2 cellular contexts compared by ENCODE assay signal in the genomic region with DNA sequence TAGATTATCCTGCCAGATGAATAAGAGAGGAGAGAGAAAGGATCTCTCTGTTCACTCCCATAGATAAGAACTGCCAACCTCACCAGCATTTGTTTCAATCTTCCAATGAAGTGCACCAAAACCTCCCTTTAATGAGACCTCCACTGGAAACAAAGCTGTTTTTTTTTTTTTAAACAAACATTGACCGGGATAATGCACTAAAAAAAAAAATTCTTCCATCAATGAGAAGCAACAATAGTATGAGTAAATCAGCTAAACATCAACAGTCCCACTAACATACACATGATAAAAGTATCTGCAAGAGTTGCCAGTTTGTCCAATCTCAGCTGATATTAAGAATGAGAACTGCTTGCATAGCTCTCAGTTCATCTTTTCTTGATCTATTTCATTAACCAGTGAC.
TF ChIP-seq lines count a peak whose summit lies in the region.

No MANE protein-coding gene starts in this region.

TF ChIP-seq in endothelial cell of umbilical vein, 7 proteins besides CTCF, POLR2A, EP300 and RAD21:
- TF ChIP-seq, protein P1, sequence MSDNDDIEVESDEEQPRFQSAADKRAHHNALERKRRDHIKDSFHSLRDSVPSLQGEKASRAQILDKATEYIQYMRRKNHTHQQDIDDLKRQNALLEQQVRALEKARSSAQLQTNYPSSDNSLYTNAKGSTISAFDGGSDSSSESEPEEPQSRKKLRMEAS (IDR thresholded peaks at IDR 0.05; ENCODE audit: insufficient read depth, insufficient read length): no peak
- TF ChIP-seq GATA2 (IDR thresholded peaks at IDR 0.05; ENCODE audit: insufficient read depth, insufficient read length, low read depth, low read length) (no peak), FOS (IDR thresholded peaks at IDR 0.05; ENCODE audit: borderline replicate concordance, insufficient read depth, low read length) (no peak), POLR2AphosphoS5 (IDR thresholded peaks at IDR 0.05; ENCODE audit: insufficient read depth, low read depth, low read length) (no peak), MYC (IDR thresholded peaks at IDR 0.05; ENCODE audit: low read depth, low read length) (no peak), EZH2 (IDR thresholded peaks at IDR 0.05; ENCODE audit: borderline replicate concordance, low read depth, low read length, severe bottlenecking) (no peak), JUN (IDR thresholded peaks at IDR 0.05; ENCODE audit: borderline replicate concordance, insufficient read depth, insufficient read length, low read depth) (no peak)

TF ChIP-seq in HepG2, 621 proteins besides CTCF, POLR2A, EP300 and RAD21:
- TF ChIP-seq KDM4B (CRISPR knock-in tag; IDR thresholded peaks at IDR 0.05): no peak
- no peak for TF ChIP-seq PAF1 (CRISPR knock-in tag; IDR thresholded peaks at IDR 0.05)
- no peak for TF ChIP-seq ZSCAN9 (CRISPR knock-in tag; IDR thresholded peaks at IDR 0.05; ENCODE audit: borderline replicate concordance)
- no peak for TF ChIP-seq NFKB2 (CRISPR knock-in tag; IDR thresholded peaks at IDR 0.05; ENCODE audit: borderline replicate concordance)
- TF ChIP-seq, protein P2, sequence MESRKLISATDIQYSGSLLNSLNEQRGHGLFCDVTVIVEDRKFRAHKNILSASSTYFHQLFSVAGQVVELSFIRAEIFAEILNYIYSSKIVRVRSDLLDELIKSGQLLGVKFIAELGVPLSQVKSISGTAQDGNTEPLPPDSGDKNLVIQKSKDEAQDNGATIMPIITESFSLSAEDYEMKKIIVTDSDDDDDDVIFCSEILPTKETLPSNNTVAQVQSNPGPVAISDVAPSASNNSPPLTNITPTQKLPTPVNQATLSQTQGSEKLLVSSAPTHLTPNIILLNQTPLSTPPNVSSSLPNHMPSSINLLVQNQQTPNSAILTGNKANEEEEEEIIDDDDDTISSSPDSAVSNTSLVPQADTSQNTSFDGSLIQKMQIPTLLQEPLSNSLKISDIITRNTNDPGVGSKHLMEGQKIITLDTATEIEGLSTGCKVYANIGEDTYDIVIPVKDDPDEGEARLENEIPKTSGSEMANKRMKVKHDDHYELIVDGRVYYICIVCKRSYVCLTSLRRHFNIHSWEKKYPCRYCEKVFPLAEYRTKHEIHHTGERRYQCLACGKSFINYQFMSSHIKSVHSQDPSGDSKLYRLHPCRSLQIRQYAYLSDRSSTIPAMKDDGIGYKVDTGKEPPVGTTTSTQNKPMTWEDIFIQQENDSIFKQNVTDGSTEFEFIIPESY (CRISPR knock-in tag; IDR thresholded peaks at IDR 0.05): no peak
- no peak for TF ChIP-seq RBM22 (optimal IDR thresholded peaks at IDR 0.05; ENCODE audit: low read length)
- no peak for TF ChIP-seq CREM (IDR thresholded peaks at IDR 0.05)
- no peak for TF ChIP-seq CREM (CRISPR knock-in tag; IDR thresholded peaks at IDR 0.05)
- TF ChIP-seq, protein P3, sequence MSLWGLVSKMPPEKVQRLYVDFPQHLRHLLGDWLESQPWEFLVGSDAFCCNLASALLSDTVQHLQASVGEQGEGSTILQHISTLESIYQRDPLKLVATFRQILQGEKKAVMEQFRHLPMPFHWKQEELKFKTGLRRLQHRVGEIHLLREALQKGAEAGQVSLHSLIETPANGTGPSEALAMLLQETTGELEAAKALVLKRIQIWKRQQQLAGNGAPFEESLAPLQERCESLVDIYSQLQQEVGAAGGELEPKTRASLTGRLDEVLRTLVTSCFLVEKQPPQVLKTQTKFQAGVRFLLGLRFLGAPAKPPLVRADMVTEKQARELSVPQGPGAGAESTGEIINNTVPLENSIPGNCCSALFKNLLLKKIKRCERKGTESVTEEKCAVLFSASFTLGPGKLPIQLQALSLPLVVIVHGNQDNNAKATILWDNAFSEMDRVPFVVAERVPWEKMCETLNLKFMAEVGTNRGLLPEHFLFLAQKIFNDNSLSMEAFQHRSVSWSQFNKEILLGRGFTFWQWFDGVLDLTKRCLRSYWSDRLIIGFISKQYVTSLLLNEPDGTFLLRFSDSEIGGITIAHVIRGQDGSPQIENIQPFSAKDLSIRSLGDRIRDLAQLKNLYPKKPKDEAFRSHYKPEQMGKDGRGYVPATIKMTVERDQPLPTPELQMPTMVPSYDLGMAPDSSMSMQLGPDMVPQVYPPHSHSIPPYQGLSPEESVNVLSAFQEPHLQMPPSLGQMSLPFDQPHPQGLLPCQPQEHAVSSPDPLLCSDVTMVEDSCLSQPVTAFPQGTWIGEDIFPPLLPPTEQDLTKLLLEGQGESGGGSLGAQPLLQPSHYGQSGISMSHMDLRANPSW (CRISPR knock-in tag; IDR thresholded peaks at IDR 0.05; ENCODE audit: borderline replicate concordance): no peak
- no peak for TF ChIP-seq ZNF772 (CRISPR knock-in tag; IDR thresholded peaks at IDR 0.05)
- no peak for TF ChIP-seq BRD4 (CRISPR knock-in tag; IDR thresholded peaks at IDR 0.05)
